1 cellular context compared by ENCODE assay signal in the genomic region with DNA sequence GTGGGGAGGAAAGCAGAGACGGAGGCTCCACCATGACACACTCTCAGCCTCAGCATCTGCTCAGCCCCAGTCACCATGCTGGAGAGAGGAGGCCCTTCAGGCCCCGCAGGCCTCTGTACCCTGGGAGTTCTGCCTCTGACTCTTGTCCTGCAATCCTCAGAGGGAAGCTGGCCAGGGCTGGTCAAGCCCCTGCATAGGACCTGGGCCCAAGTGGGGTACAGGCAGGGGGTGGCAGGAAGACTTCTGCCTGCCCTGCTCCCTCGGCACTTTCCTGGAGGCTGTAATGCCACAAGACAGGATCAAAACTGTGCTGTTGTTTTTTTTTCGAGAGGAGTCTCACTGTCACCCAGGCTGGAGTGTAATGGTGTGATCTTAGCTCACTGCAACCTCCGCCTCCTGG.
TF ChIP-seq lines count a peak whose summit lies in the region.

No MANE protein-coding gene starts in this region.

TF ChIP-seq in HepG2, 621 proteins besides CTCF, POLR2A, EP300 and RAD21:
- TF ChIP-seq ZNF747 (CRISPR knock-in tag; IDR thresholded peaks at IDR 0.05; ENCODE audit: borderline replicate concordance) (no peak), HOMEZ (CRISPR knock-in tag; IDR thresholded peaks at IDR 0.05; ENCODE audit: low read depth) (no peak), FOXP1 (IDR thresholded peaks at IDR 0.05) (no peak), FOXP1 (CRISPR knock-in tag; IDR thresholded peaks at IDR 0.05) (no peak), CC2D1A (CRISPR knock-in tag; IDR thresholded peaks at IDR 0.05) (no peak), NFE2L1 (CRISPR knock-in tag; IDR thresholded peaks at IDR 0.05; ENCODE audit: borderline replicate concordance) (no peak), ZNF496 (CRISPR knock-in tag; IDR thresholded peaks at IDR 0.05; ENCODE audit: insufficient replicate concordance) (no peak), POLR2G (IDR thresholded peaks at IDR 0.05; ENCODE audit: low read depth, low read length) (no peak), ZNF121 (CRISPR knock-in tag; IDR thresholded peaks at IDR 0.05) (no peak), ZNF451 (CRISPR knock-in tag; IDR thresholded peaks at IDR 0.05) (no peak), ZNF547 (CRISPR knock-in tag; IDR thresholded peaks at IDR 0.05) (no peak), NR0B2 (CRISPR knock-in tag; IDR thresholded peaks at IDR 0.05) (no peak), ZNF224 (CRISPR knock-in tag; IDR thresholded peaks at IDR 0.05) (no peak), ZNF225 (CRISPR knock-in tag; IDR thresholded peaks at IDR 0.05) (no peak), ZNF17 (CRISPR knock-in tag; IDR thresholded peaks at IDR 0.05) (no peak), KDM2A (CRISPR knock-in tag; IDR thresholded peaks at IDR 0.05; ENCODE audit: borderline replicate concordance, low read depth) (no peak), ZFP91 (CRISPR knock-in tag; IDR thresholded peaks at IDR 0.05; ENCODE audit: borderline replicate concordance) (no peak)
- TF ChIP-seq, protein P1, sequence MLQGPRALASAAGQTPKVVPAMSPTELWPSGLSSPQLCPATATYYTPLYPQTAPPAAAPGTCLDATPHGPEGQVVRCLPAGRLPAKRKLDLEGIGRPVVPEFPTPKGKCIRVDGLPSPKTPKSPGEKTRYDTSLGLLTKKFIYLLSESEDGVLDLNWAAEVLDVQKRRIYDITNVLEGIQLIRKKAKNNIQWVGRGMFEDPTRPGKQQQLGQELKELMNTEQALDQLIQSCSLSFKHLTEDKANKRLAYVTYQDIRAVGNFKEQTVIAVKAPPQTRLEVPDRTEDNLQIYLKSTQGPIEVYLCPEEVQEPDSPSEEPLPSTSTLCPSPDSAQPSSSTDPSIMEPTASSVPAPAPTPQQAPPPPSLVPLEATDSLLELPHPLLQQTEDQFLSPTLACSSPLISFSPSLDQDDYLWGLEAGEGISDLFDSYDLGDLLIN (CRISPR knock-in tag; IDR thresholded peaks at IDR 0.05; ENCODE audit: borderline replicate concordance) = no peak
- TF ChIP-seq, protein P2, sequence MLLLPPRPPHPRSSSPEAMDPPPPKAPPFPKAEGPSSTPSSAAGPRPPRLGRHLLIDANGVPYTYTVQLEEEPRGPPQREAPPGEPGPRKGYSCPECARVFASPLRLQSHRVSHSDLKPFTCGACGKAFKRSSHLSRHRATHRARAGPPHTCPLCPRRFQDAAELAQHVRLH (CRISPR knock-in tag; IDR thresholded peaks at IDR 0.05; ENCODE audit: borderline replicate concordance, low read depth) = no peak
